1 cellular context compared by ENCODE assay signal in genomic region chr12:103965590-103966407, GRCh38.
TF ChIP-seq lines count a peak whose summit lies in the region.

TDG (plus strand) TSS chr12:103965872; CDS start chr12:103966038, 166 bp downstream.

TF ChIP-seq in HepG2, 621 proteins besides CTCF, POLR2A, EP300 and RAD21 (continued from another document and continues in another):
- TF ChIP-seq, protein P1, sequence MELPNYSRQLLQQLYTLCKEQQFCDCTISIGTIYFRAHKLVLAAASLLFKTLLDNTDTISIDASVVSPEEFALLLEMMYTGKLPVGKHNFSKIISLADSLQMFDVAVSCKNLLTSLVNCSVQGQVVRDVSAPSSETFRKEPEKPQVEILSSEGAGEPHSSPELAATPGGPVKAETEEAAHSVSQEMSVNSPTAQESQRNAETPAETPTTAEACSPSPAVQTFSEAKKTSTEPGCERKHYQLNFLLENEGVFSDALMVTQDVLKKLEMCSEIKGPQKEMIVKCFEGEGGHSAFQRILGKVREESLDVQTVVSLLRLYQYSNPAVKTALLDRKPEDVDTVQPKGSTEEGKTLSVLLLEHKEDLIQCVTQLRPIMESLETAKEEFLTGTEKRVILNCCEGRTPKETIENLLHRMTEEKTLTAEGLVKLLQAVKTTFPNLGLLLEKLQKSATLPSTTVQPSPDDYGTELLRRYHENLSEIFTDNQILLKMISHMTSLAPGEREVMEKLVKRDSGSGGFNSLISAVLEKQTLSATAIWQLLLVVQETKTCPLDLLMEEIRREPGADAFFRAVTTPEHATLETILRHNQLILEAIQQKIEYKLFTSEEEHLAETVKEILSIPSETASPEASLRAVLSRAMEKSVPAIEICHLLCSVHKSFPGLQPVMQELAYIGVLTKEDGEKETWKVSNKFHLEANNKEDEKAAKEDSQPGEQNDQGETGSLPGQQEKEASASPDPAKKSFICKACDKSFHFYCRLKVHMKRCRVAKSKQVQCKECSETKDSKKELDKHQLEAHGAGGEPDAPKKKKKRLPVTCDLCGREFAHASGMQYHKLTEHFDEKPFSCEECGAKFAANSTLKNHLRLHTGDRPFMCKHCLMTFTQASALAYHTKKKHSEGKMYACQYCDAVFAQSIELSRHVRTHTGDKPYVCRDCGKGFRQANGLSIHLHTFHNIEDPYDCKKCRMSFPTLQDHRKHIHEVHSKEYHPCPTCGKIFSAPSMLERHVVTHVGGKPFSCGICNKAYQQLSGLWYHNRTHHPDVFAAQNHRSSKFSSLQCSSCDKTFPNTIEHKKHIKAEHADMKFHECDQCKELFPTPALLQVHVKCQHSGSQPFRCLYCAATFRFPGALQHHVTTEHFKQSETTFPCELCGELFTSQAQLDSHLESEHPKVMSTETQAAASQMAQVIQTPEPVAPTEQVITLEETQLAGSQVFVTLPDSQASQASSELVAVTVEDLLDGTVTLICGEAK (IDR thresholded peaks at IDR 0.05) = peak; percentile 66
- TF ChIP-seq, protein P1 (CRISPR knock-in tag; IDR thresholded peaks at IDR 0.05) = peak; percentile 42; the same call in 1 of the 2 replicates
- TF ChIP-seq ZNF761 (CRISPR knock-in tag; conservative IDR thresholded peaks at IDR 0.05) = 0 out of 2 replicates have a peak, but pooled peaks have one; percentile 47
- TF ChIP-seq, protein P2, sequence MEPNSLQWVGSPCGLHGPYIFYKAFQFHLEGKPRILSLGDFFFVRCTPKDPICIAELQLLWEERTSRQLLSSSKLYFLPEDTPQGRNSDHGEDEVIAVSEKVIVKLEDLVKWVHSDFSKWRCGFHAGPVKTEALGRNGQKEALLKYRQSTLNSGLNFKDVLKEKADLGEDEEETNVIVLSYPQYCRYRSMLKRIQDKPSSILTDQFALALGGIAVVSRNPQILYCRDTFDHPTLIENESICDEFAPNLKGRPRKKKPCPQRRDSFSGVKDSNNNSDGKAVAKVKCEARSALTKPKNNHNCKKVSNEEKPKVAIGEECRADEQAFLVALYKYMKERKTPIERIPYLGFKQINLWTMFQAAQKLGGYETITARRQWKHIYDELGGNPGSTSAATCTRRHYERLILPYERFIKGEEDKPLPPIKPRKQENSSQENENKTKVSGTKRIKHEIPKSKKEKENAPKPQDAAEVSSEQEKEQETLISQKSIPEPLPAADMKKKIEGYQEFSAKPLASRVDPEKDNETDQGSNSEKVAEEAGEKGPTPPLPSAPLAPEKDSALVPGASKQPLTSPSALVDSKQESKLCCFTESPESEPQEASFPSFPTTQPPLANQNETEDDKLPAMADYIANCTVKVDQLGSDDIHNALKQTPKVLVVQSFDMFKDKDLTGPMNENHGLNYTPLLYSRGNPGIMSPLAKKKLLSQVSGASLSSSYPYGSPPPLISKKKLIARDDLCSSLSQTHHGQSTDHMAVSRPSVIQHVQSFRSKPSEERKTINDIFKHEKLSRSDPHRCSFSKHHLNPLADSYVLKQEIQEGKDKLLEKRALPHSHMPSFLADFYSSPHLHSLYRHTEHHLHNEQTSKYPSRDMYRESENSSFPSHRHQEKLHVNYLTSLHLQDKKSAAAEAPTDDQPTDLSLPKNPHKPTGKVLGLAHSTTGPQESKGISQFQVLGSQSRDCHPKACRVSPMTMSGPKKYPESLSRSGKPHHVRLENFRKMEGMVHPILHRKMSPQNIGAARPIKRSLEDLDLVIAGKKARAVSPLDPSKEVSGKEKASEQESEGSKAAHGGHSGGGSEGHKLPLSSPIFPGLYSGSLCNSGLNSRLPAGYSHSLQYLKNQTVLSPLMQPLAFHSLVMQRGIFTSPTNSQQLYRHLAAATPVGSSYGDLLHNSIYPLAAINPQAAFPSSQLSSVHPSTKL (CRISPR knock-in tag; IDR thresholded peaks at IDR 0.05) = peak; percentile 61
- peak; percentile 70 for TF ChIP-seq ERF (CRISPR knock-in tag; IDR thresholded peaks at IDR 0.05)
- TF ChIP-seq, protein P3, sequence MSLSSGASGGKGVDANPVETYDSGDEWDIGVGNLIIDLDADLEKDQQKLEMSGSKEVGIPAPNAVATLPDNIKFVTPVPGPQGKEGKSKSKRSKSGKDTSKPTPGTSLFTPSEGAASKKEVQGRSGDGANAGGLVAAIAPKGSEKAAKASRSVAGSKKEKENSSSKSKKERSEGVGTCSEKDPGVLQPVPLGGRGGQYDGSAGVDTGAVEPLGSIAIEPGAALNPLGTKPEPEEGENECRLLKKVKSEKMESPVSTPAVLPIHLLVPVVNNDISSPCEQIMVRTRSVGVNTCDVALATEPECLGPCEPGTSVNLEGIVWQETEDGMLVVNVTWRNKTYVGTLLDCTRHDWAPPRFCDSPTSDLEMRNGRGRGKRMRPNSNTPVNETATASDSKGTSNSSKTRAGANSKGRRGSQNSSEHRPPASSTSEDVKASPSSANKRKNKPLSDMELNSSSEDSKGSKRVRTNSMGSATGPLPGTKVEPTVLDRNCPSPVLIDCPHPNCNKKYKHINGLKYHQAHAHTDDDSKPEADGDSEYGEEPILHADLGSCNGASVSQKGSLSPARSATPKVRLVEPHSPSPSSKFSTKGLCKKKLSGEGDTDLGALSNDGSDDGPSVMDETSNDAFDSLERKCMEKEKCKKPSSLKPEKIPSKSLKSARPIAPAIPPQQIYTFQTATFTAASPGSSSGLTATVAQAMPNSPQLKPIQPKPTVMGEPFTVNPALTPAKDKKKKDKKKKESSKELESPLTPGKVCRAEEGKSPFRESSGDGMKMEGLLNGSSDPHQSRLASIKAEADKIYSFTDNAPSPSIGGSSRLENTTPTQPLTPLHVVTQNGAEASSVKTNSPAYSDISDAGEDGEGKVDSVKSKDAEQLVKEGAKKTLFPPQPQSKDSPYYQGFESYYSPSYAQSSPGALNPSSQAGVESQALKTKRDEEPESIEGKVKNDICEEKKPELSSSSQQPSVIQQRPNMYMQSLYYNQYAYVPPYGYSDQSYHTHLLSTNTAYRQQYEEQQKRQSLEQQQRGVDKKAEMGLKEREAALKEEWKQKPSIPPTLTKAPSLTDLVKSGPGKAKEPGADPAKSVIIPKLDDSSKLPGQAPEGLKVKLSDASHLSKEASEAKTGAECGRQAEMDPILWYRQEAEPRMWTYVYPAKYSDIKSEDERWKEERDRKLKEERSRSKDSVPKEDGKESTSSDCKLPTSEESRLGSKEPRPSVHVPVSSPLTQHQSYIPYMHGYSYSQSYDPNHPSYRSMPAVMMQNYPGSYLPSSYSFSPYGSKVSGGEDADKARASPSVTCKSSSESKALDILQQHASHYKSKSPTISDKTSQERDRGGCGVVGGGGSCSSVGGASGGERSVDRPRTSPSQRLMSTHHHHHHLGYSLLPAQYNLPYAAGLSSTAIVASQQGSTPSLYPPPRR (CRISPR knock-in tag; IDR thresholded peaks at IDR 0.05; ENCODE audit: borderline replicate concordance) = no peak
- peak; percentile 66; the same call in 1 of the 2 replicates for TF ChIP-seq AHR (CRISPR knock-in tag; IDR thresholded peaks at IDR 0.05)
- no peak for TF ChIP-seq ZNF646 (CRISPR knock-in tag; IDR thresholded peaks at IDR 0.05)
- peak; percentile 94 for TF ChIP-seq ZNF547 (CRISPR knock-in tag; IDR thresholded peaks at IDR 0.05)
- TF ChIP-seq, protein P4, sequence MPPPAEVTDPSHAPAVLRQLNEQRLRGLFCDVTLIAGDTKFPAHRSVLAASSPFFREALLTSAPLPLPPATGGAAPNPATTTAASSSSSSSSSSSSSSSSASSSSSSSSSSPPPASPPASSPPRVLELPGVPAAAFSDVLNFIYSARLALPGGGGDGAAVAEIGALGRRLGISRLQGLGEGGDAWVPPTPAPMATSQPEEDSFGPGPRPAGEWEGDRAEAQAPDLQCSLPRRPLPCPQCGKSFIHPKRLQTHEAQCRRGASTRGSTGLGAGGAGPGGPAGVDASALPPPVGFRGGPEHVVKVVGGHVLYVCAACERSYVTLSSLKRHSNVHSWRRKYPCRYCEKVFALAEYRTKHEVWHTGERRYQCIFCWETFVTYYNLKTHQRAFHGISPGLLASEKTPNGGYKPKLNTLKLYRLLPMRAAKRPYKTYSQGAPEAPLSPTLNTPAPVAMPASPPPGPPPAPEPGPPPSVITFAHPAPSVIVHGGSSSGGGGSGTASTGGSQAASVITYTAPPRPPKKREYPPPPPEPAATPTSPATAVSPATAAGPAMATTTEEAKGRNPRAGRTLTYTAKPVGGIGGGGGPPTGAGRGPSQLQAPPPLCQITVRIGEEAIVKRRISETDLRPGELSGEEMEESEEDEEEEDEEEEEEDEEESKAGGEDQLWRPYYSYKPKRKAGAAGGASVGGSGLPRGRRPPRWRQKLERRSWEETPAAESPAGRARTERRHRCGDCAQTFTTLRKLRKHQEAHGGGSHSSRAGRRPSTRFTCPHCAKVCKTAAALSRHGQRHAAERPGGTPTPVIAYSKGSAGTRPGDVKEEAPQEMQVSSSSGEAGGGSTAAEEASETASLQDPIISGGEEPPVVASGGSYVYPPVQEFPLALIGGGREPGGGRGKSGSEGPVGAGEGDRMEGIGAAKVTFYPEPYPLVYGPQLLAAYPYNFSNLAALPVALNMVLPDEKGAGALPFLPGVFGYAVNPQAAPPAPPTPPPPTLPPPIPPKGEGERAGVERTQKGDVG (CRISPR knock-in tag; IDR thresholded peaks at IDR 0.05; ENCODE audit: borderline replicate concordance) = no peak
- TF ChIP-seq ZMYM3 (CRISPR knock-in tag; IDR thresholded peaks at IDR 0.05) = 0 out of 2 replicates have a peak, but pooled peaks have one; percentile 12
- peak; percentile 76; the same call in 1 of the 2 replicates for TF ChIP-seq ZNF317 (CRISPR knock-in tag; IDR thresholded peaks at IDR 0.05)
- TF ChIP-seq HOXA3 (CRISPR knock-in tag; IDR thresholded peaks at IDR 0.05) = peak; percentile 87
- TF ChIP-seq ZNF30 (CRISPR knock-in tag; IDR thresholded peaks at IDR 0.05) = peak; percentile 69; the same call in 1 of the 2 replicates
- 0 out of 2 replicates have a peak, but pooled peaks have one; percentile 19 for TF ChIP-seq KLF9 (CRISPR knock-in tag; IDR thresholded peaks at IDR 0.05; ENCODE audit: low read depth)
- TF ChIP-seq HNF4G (IDR thresholded peaks at IDR 0.05; ENCODE audit: borderline replicate concordance, low read depth, low read length) = no peak
- TF ChIP-seq HNF4G (CRISPR knock-in tag; IDR thresholded peaks at IDR 0.05; ENCODE audit: borderline replicate concordance, low read depth) = peak; percentile 18; the same call in 1 of the 2 replicates
- TF ChIP-seq GPN1 (CRISPR knock-in tag; IDR thresholded peaks at IDR 0.05; ENCODE audit: borderline replicate concordance) = peak; percentile 22; the same call in 1 of the 2 replicates
